18 cellular contexts compared by ENCODE assay signal in genomic region chr17:77693776-77694175, GRCh38.
"Had no signal": no experiment of that assay in that cellular context is flagged by ENCODE, and none has a peak within 500 bp of the region (broad histone marks: within the 10 kb centered on the region; RNA-seq: fewer than 3 reads in every experiment).

No MANE protein-coding gene starts in this region.

- H3K27me3 ChIP-seq: ovary had no signal

- H3K36me3 ChIP-seq: ovary, thoracic aorta, WERI-Rb-1 had no signal

- DNase-seq: activated CD4-positive, alpha-beta T cell treated with anti-CD3 and anti-CD28 coated beads, Interleukin-2, amount 50 U/mL, for 48 hours; activated naive CD4-positive, alpha-beta T cell treated with Interleukin-2 at 50 U/mL for 16 hours; activated T-cell treated with anti-CD3 and anti-CD28 coated beads, Interleukin-2, amount 50 U/mL, for 72 hours; dorsolateral prefrontal cortex; glutamatergic neuron; kidney glomerular epithelial cell; nephron progenitor cell; ovary; stimulated activated CD4-positive, alpha-beta T cell treated with anti-CD3 and anti-CD28 coated beads, Interleukin-12 subunit alpha, Interleukin-12 subunit beta, amount 100 ng/mL, for 4 hours; stimulated activated CD4-positive, alpha-beta T cell treated with anti-CD3 and anti-CD28 coated beads, Interleukin-2, amount 100 ng/mL, for 24 hours; T-helper 1 cell; WERI-Rb-1 had no signal

- H3K9me3 ChIP-seq: ovary, thoracic aorta had no signal

- H3K27ac Mint-ChIP-seq: activated T-cell treated with anti-CD3 and anti-CD28 coated beads, Interleukin-2, amount 50 U/mL, for 72 hours; nephron progenitor cell had no signal

- H3K4me3 Mint-ChIP-seq: activated T-cell treated with anti-CD3 and anti-CD28 coated beads, Interleukin-2, amount 50 U/mL, for 72 hours; nephron progenitor cell; stimulated activated effector memory CD8-positive, alpha-beta T cell treated with anti-CD3 and anti-CD28 coated beads, Interleukin-12 subunit alpha, Interleukin-12 subunit beta, amount 100 ng/mL, for 72 hours had no signal

- H3K9me3 Mint-ChIP-seq: activated T-cell treated with anti-CD3 and anti-CD28 coated beads, Interleukin-2, amount 50 U/mL, for 72 hours; nephron progenitor cell; stimulated activated effector memory CD8-positive, alpha-beta T cell treated with anti-CD3 and anti-CD28 coated beads, Interleukin-12 subunit alpha, Interleukin-12 subunit beta, amount 100 ng/mL, for 72 hours had no signal

- H3K4me3 ChIP-seq: dorsolateral prefrontal cortex, ovary, SK-N-MC, thoracic aorta had no signal

- FAIRE-seq: astrocyte, bronchial epithelial cell, endometrium had no signal

- ATAC-seq: activated T-cell treated with anti-CD3 and anti-CD28 coated beads, Interleukin-2, amount 50 U/mL, for 72 hours; stimulated activated effector memory CD8-positive, alpha-beta T cell treated with anti-CD3 and anti-CD28 coated beads, Interleukin-12 subunit alpha, Interleukin-12 subunit beta, amount 100 ng/mL, for 72 hours had no signal

- H3K27ac ChIP-seq: ovary, SK-N-MC, thoracic aorta, WERI-Rb-1 had no signal
